ENCODE assay signal across 8 cellular contexts in the genomic region with DNA sequence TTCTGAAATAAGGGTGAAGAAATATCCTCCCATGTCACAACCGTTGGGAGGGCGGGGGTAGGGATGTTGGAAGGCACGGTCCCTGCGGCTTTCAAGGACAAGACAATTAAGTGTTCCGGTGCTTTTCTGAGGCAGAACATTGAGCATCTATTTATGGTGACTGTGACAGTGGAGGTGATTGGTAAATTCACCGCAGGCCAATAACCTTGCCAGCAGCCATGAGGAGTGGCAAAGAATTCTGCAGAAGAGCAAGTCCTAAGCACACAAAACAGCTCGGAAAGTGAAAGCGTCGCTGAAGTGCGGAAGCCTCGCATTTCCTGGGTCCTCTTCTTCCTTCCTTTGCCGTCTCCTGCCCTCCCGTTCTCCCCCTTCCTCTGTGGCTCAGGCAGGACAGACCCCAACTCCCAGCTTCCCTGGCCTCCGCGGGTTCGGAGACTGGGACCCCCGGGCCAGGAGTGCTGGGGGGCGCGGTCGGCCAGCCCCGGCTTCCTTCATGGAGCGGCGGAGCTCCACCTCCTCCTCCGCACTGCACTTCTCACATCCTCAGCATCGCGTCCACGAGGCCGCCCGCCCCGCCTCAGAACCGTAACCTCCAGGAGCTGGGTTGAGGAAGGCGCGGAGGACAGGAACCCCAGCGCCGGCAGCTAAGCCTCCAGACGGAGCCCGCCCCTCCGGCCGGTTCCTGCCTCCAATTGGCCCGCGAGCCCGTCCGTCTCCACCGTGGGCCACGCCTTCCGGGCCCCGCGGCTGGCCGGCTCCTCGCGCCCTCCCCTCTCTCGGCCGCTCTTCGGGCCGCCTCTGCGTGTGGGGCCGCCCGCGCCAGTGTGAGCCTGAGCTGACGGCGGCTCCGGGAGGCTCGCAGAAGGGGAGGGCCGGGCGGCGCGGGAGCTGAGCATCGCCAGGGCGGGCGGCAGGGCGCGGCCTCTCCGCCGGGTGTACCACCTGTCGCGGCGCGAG. TPM values are rescaled to one million over a fixed set of nuclear protein-coding genes. Genes with fewer than 3 reads are reported as not detected.
DNase-seq lines count a peak whose midpoint lies in the region; TF ChIP-seq lines count a peak whose summit lies in the region.

A gene (plus strand): TSS at position 774 of the 957 bp plus-strand sequence. CDS start 16,703 bp downstream, outside the sequence.

- H3K9me3 ChIP-seq in neuron (ENCODE audit: low read length) = no peaks in the 10 kb centered on the region

- in situ Hi-C loops in SK-MEL-5 (cut with HindIII; ENCODE audit: low pct_unique_long_range_greater_than_20kb, low sequenced_read_pairs) = no loop called here

- H3K4me3 ChIP-seq in HFF-Myc (replicated peaks; ENCODE audit: low read depth, low read length) (peak within 1 kb of the TSS; percentile 63), neuron (ENCODE audit: low read length) (peak within 1 kb of the TSS; percentile 94)

- no peak for TF ChIP-seq CTCF in HFF-Myc (IDR thresholded peaks at IDR 0.05; ENCODE audit: low read depth, low read length, missing control alignments)

- H2AFZ ChIP-seq in neuron (ENCODE audit: low read depth, low read length) = peak within 1 kb of the TSS; percentile 85

- no peaks in the 10 kb centered on the region for H3K27me3 ChIP-seq in neuron (ENCODE audit: insufficient read depth, low read length)

- H3K4me1 ChIP-seq in neuron (ENCODE audit: insufficient read depth, low read length) = peaks cover 26% of the 10 kb centered on the region

- H3K36me3 ChIP-seq in neuron (ENCODE audit: insufficient read depth, low read length) = no peaks in the 10 kb centered on the region

- peak; percentile 54 for DNase-seq in GM04503 (ENCODE audit: low read depth)
- DNase-seq in HFF-Myc (ENCODE audit: extremely low read depth, low read depth) = peak; percentile 56
- DNase-seq in NAMALWA (ENCODE audit: low spot score) = peak; percentile 96
- peak; percentile 85 for DNase-seq in SK-MEL-5 (ENCODE audit: low read depth, low spot score)
- peak; percentile 91 for DNase-seq in activated naive CD4-positive, alpha-beta T cell treated with Interleukin-2 at 50 U/mL for 16 hours
- DNase-seq in foreskin melanocyte = peak; percentile 86
- DNase-seq in stromal cell of bone marrow (ENCODE audit: low read depth) = peak; percentile 82

RNA-seq across cellular contexts. Expression of the gene that starts here (rescaled TPM):
- total RNA-seq in SK-MEL-5 (2014; rRNA removed; shearing (Covaris generic)) = 85.6 and 87.8 TPM in 2 replicates
- polyA plus RNA-seq in SK-MEL-5 (2015; cell fraction: cytosol; rRNA removed) = 59.1 and 69.4 TPM in 2 replicates
- polyA plus RNA-seq in SK-MEL-5 (2015; cell fraction: nucleus; rRNA removed) = 18.8 and 35.9 TPM in 2 replicates

Comparison
In these comparisons a context has a peak if more than half of its experiments do, and no peak if none do; other contexts are left out.
1. Peak in every context shown above with its lines: DNase-seq and H3K4me3 ChIP-seq.